In genomic region chr15:40754574-40754882, GRCh38 we compare ENCODE assay signal across 8 cellular contexts. TPM values are rescaled to one million over a fixed set of nuclear protein-coding genes. Genes with fewer than 3 reads are reported as not detected.
DNase-seq lines count a peak whose midpoint lies in the region; ATAC-seq and TF ChIP-seq lines count a peak whose summit lies in the region.

No MANE protein-coding gene starts in this region.

- peak; percentile 19 for ATAC-seq in HG03460 (IDR thresholded peaks at IDR 0.05; ENCODE audit: unreplicated experiment)

- H3K4me3 ChIP-seq in GM12864 (ENCODE audit: low read depth, low read length): peak overlapping the region; percentile 91
- H3K4me3 ChIP-seq in right atrium auricular region: peak overlapping the region; percentile 64 to 92
- H3K4me3 ChIP-seq in skeletal muscle cell (ENCODE audit: low read depth, low read length): peak overlapping the region; percentile 98

- H3K36me3 Mint-ChIP-seq in activated naive CD4-positive, alpha-beta T cell treated with anti-CD3 and anti-CD28 coated beads, Interleukin-2, amount 10 ng/mL, durations not matched to agents 7 days and 5 days: peaks cover 27% of the 10 kb centered on the region

- no peaks in the 10 kb centered on the region for H3K27me3 Mint-ChIP-seq in activated naive CD4-positive, alpha-beta T cell treated with anti-CD3 and anti-CD28 coated beads, Interleukin-2, amount 10 ng/mL, durations not matched to agents 7 days and 5 days

- peaks cover 23% of the 10 kb centered on the region for H3K36me3 ChIP-seq in right atrium auricular region

- peak overlapping the region; percentile 89 for H3K4me3 Mint-ChIP-seq in activated naive CD4-positive, alpha-beta T cell treated with anti-CD3 and anti-CD28 coated beads, Interleukin-2, amount 10 ng/mL, durations not matched to agents 7 days and 5 days

- no peaks in the 10 kb centered on the region for H3K9me3 ChIP-seq in right atrium auricular region

- no peaks in the 10 kb centered on the region for H3K27me3 ChIP-seq in right atrium auricular region

- peak overlapping the region; percentile 67 to 80 for H3K27ac ChIP-seq in right atrium auricular region

- CTCF ChIA-PET in activated naive CD4-positive, alpha-beta T cell treated with anti-CD3 and anti-CD28 coated beads, Interleukin-2, amount 10 ng/mL, durations not matched to agents 7 days and 5 days (lab: Charles Lee): no interaction called here

- no peak for TF ChIP-seq CTCF in GM12864 (IDR thresholded peaks at IDR 0.05; ENCODE audit: low read depth, low read length, missing control alignments)
- no peak for TF ChIP-seq CTCF in right atrium auricular region (IDR thresholded peaks at IDR 0.05)

- H3K9me3 Mint-ChIP-seq in activated naive CD4-positive, alpha-beta T cell treated with anti-CD3 and anti-CD28 coated beads, Interleukin-2, amount 10 ng/mL, durations not matched to agents 7 days and 5 days: no peaks in the 10 kb centered on the region

- DNase-seq in GM12864 (ENCODE audit: low read depth): no peak
- peak; percentile 48 for DNase-seq in activated naive CD4-positive, alpha-beta T cell treated with anti-CD3 and anti-CD28 coated beads, Interleukin-2, amount 10 ng/mL, durations not matched to agents 7 days and 5 days
- DNase-seq in right atrium auricular region (ENCODE audit: low spot score): no peak
- no peak for DNase-seq in skeletal muscle cell (ENCODE audit: low read depth)
- no peak for DNase-seq in Kasumi-1 (lab: John Stamatoyannopoulos, UW)
- DNase-seq in NCI-H1930 (lab: John Stamatoyannopoulos, UW): no peak
- no peak for DNase-seq in NK-92 treated with Interleukin-12 subunit alpha and Interleukin-12 subunit beta, amount 100 ng/mL, for 24 hours (lab: John Stamatoyannopoulos, UW)

- peak overlapping the region; percentile 98 for H3K27ac Mint-ChIP-seq in activated naive CD4-positive, alpha-beta T cell treated with anti-CD3 and anti-CD28 coated beads, Interleukin-2, amount 10 ng/mL, durations not matched to agents 7 days and 5 days

- peaks cover 0 to 14% of the 10 kb centered on the region in 2 donors for H3K4me1 ChIP-seq in right atrium auricular region

- peaks cover 48% of the 10 kb centered on the region for H3K4me1 Mint-ChIP-seq in activated naive CD4-positive, alpha-beta T cell treated with anti-CD3 and anti-CD28 coated beads, Interleukin-2, amount 10 ng/mL, durations not matched to agents 7 days and 5 days

RNA-seq across cellular contexts. Expression of gene RMDN3, which starts 0.5 kb away (rescaled TPM):
- 10 to 100 TPM; 12.4 to 14.4 TPM for total RNA-seq in right atrium auricular region

RNA-seq across cellular contexts. Expression of gene GCHFR, which starts 9.3 kb away (rescaled TPM):
- total RNA-seq in right atrium auricular region: 10 to 100 TPM in 1 of 2 donors, 1 to 10 TPM in 1; 9.7 to 33.8 TPM

RNA-seq across cellular contexts. Expression of gene C15orf62, which starts 15.3 kb away (rescaled TPM):
- total RNA-seq in right atrium auricular region: under 1 TPM in 1 of 2 donors, not detected in 1; 0.83 TPM

RNA-seq across cellular contexts. Expression of gene ZFYVE19, which starts 52.4 kb away (rescaled TPM):
- 10 to 100 TPM; 10.1 to 14.8 TPM for total RNA-seq in right atrium auricular region

RNA-seq across cellular contexts. Expression of gene DNAJC17, which starts 52.7 kb away (rescaled TPM):
- 10 to 100 TPM; 11.6 to 15.7 TPM for total RNA-seq in right atrium auricular region
